In genomic region chr1:149931212-149931805, GRCh38 we compare ENCODE assay signal across 2 cellular contexts.
TF ChIP-seq lines count a peak whose summit lies in the region.

No MANE protein-coding gene starts in this region.

TF ChIP-seq in IMR-90, 13 proteins besides CTCF, POLR2A, EP300 and RAD21:
- no peak for TF ChIP-seq RCOR1 (IDR thresholded peaks at IDR 0.05; ENCODE audit: insufficient replicate concordance, low read length)
- TF ChIP-seq CEBPB (IDR thresholded peaks at IDR 0.05; ENCODE audit: low read depth, low read length): no peak
- TF ChIP-seq CHD1 (IDR thresholded peaks at IDR 0.05; ENCODE audit: low read depth, low read length): no peak

TF ChIP-seq in WTC11, 78 proteins besides CTCF, POLR2A, EP300 and RAD21:
- TF ChIP-seq E2F4 (CRISPR knock-in tag; IDR thresholded peaks at IDR 0.05; ENCODE audit: borderline replicate concordance, low read depth) (no peak), GABPB1 (CRISPR knock-in tag; IDR thresholded peaks at IDR 0.05) (no peak), ZNF512 (CRISPR knock-in tag; IDR thresholded peaks at IDR 0.05; ENCODE audit: borderline replicate concordance) (no peak), FOXK1 (CRISPR knock-in tag; IDR thresholded peaks at IDR 0.05) (no peak), GTF2I (CRISPR knock-in tag; conservative IDR thresholded peaks at IDR 0.05) (no peak), USF2 (CRISPR knock-in tag; IDR thresholded peaks at IDR 0.05) (no peak), SMAD3 (CRISPR knock-in tag; IDR thresholded peaks at IDR 0.05; ENCODE audit: borderline replicate concordance) (no peak), OVOL2 (CRISPR knock-in tag; IDR thresholded peaks at IDR 0.05; ENCODE audit: borderline replicate concordance) (no peak), ATF6 (CRISPR knock-in tag; IDR thresholded peaks at IDR 0.05) (no peak), ZBTB43 (CRISPR knock-in tag; IDR thresholded peaks at IDR 0.05) (no peak), JUN (CRISPR knock-in tag; IDR thresholded peaks at IDR 0.05) (no peak), PREB (CRISPR knock-in tag; IDR thresholded peaks at IDR 0.05; ENCODE audit: borderline replicate concordance) (no peak), RORB (CRISPR knock-in tag; IDR thresholded peaks at IDR 0.05) (no peak), SP1 (CRISPR knock-in tag; conservative IDR thresholded peaks at IDR 0.05) (no peak), CDX4 (CRISPR knock-in tag; IDR thresholded peaks at IDR 0.05; ENCODE audit: borderline replicate concordance) (no peak), ELF4 (CRISPR knock-in tag; IDR thresholded peaks at IDR 0.05; ENCODE audit: low read depth) (no peak), JAZF1 (CRISPR knock-in tag; IDR thresholded peaks at IDR 0.05) (no peak), FOXJ3 (CRISPR knock-in tag; IDR thresholded peaks at IDR 0.05; ENCODE audit: borderline replicate concordance) (no peak), KAT7 (CRISPR knock-in tag; IDR thresholded peaks at IDR 0.05; ENCODE audit: borderline replicate concordance) (no peak)
